Comparison of ENCODE assay signal across 18 cellular contexts in the genomic region with DNA sequence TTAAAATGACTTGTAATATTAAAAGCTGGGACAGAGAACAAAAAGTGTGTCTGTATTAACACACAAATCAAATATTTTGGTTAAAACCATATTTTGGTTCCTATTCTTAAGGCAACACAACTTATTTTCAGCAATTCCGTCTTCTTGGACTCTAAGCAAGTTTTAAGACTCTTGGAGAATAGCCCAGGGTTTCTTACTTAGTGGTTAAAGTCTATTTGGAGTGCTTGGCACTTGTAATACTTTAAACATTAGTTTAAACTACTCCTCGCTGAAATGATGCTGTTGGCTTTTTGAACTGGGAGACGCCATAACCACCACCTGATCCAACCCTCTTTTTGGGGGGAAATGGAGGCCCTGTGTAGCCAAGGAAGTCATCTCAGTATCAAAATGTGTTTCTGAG.
"Had no signal": no experiment of that assay in that cellular context is flagged by ENCODE, and none has a peak within 500 bp of the region (broad histone marks: within the 10 kb centered on the region; RNA-seq: fewer than 3 reads in every experiment).

No MANE protein-coding gene starts in this region.

- H3K27me3 ChIP-seq: esophagus muscularis mucosa, gastroesophageal sphincter, ovary, stomach, tibial nerve, upper lobe of right lung, vagina had no signal

- H3K4me1 ChIP-seq: upper lobe of right lung, vagina had no signal

- DNase-seq: effector memory CD4-positive, alpha-beta T cell; glutamatergic neuron; islet precursor cell; left ventricle myocardium inferior; lower lobe of right lung; natural killer cell; ovary; right cardiac atrium; small intestine; stimulated activated CD4-positive, alpha-beta T cell treated with anti-CD3 and anti-CD28 coated beads, Interleukin-12 subunit alpha, Interleukin-12 subunit beta, amount 100 ng/mL, for 4 hours; stimulated activated naive CD4-positive, alpha-beta T cell; stomach; upper lobe of right lung had no signal

- H3K36me3 ChIP-seq: esophagus muscularis mucosa, lower lobe of right lung, ovary, upper lobe of right lung, vagina had no signal

- H3K27ac ChIP-seq: epithelial cell of prostate, esophagus muscularis mucosa, gastroesophageal sphincter, left ventricle myocardium inferior, lower lobe of right lung, ovary, stomach, tibial nerve, upper lobe of right lung, vagina had no signal

- H3K9me3 ChIP-seq: esophagus muscularis mucosa, gastroesophageal sphincter, left ventricle myocardium inferior, lower lobe of right lung, ovary, stomach, tibial nerve, upper lobe of right lung, vagina had no signal

- H3K4me3 ChIP-seq: esophagus muscularis mucosa, gastroesophageal sphincter, left ventricle myocardium inferior, lower lobe of right lung, ovary, stomach, tibial nerve, upper lobe of right lung, vagina had no signal

- ATAC-seq: gastroesophageal sphincter, natural killer cell, upper lobe of right lung had no signal
